25 cellular contexts compared by ENCODE assay signal in genomic region chr19:44765949-44766335, GRCh38. TPM values are rescaled to one million over a fixed set of nuclear protein-coding genes. Genes with fewer than 3 reads are reported as not detected.
DNase-seq lines count a peak whose midpoint lies in the region; ATAC-seq, FAIRE-seq and TF ChIP-seq lines count a peak whose summit lies in the region.
"Had no signal": no experiment of that assay in that cellular context is flagged by ENCODE, and none has a peak within 500 bp of the region (broad histone marks: within the 10 kb centered on the region; RNA-seq: fewer than 3 reads in every experiment).

No MANE protein-coding gene starts in this region.

- FAIRE-seq in K562 (lab: Jason Lieb, UNC) = no peak
- no peak for FAIRE-seq in small intestine (lab: Jason Lieb, UNC)
- FAIRE-seq: A204.1, GM12891, H1, HTR-8/SVneo had no signal

- H4K20me1 ChIP-seq in BLaER1 treated with 17β-estradiol and CSF1 and Interleukin-3, amounts not matched to agents 10 nM and 100 nM = peaks cover 0 to 8% (median 0%) of the 10 kb centered on the region in 11 experiments; a peak in 4 of 22 replicates
- H4K20me1 ChIP-seq in PC-9 (ENCODE audit: insufficient read depth) = no peaks in the 10 kb centered on the region
- H4K20me1 ChIP-seq in K562 (replicated peaks; ENCODE audit: control insufficient read depth, insufficient read depth, low read length) = no peaks in the 10 kb centered on the region

- H3K36me3 ChIP-seq in BLaER1 treated with 17β-estradiol and CSF1 and Interleukin-3, amounts not matched to agents 10 nM and 100 nM = peaks cover 0 to 22% (median 3%) of the 10 kb centered on the region in 11 experiments; a peak in 10 of 22 replicates
- H3K36me3 ChIP-seq in PC-9 (ENCODE audit: low read depth) (no peaks in the 10 kb centered on the region), K562 (ENCODE audit: control insufficient read depth, insufficient read depth, low read length) (no peaks in the 10 kb centered on the region), small intestine (ENCODE audit: control insufficient read depth in 2 of 2, insufficient read depth in 2 of 2, low read length in 2 of 2) (no peaks in the 10 kb centered on the region), H7 (replicated peaks; ENCODE audit: control insufficient read depth, insufficient read depth, low read length) (no peaks in the 10 kb centered on the region)

- CTCF ChIA-PET in PC-9 (lab: Charles Lee) (interaction anchor here (0.7 kb wide), 1 partner anchor 20 kb away, joined by 3 read pairs; no protein-coding TSS in a partner anchor), K562 (lab: Yijun Ruan, JAX; ENCODE audit: low intra/inter-chr PET ratio) (no interaction called here)

- no peak for TF ChIP-seq EP300 in K562 (IDR thresholded peaks at IDR 0.05; ENCODE audit: low read length)

- H3K36me3 Mint-ChIP-seq in activated naive CD4-positive, alpha-beta T cell treated with anti-CD3 and anti-CD28 coated beads, Interleukin-2, amount 50 U/mL, for 72 hours = peaks cover 0 to 7% of the 10 kb centered on the region in 2 donors
- H3K36me3 Mint-ChIP-seq: CD8-positive, alpha-beta T cell had no signal

- no peak for TF ChIP-seq CTCF in PC-9 (conservative IDR thresholded peaks at IDR 0.05)
- TF ChIP-seq CTCF in K562 (IDR thresholded peaks at IDR 0.05 in 2 of 3, conservative IDR thresholded peaks at IDR 0.05 in 1 of 3; ENCODE audit: insufficient read depth in 2 of 3, low read depth in 1 of 3, low read length in 3 of 3) = no peak

- no peak overlapping the region for H3K4me3 ChIP-seq in BLaER1 treated with 17β-estradiol and CSF1 and Interleukin-3, amounts not matched to agents 10 nM and 100 nM
- no peak overlapping the region for H3K4me3 ChIP-seq in PC-9
- no peak overlapping the region for H3K4me3 ChIP-seq in K562
- no peak overlapping the region for H3K4me3 ChIP-seq in small intestine (ENCODE audit: low read depth in 1 of 2, low read length in 2 of 2)
- H3K4me3 ChIP-seq in H7 (ENCODE audit: insufficient read depth, low read depth, low read length) = no peak overlapping the region

- H3F3A ChIP-seq in PC-9 (ENCODE audit: insufficient read depth, low read depth) = peaks cover 48% of the 10 kb centered on the region

- H3K27ac Mint-ChIP-seq in activated naive CD4-positive, alpha-beta T cell treated with anti-CD3 and anti-CD28 coated beads, Interleukin-2, amount 50 U/mL, for 72 hours = no peak overlapping the region
- H3K27ac Mint-ChIP-seq: CD8-positive, alpha-beta T cell had no signal

- no TSS peak for BruUV-seq in PC-9 (replicated peaks; lab: Mats Ljungman, UMichigan)
- BruUV-seq in K562 (replicated peaks; lab: Mats Ljungman, UMichigan) = no TSS peak

- no peak for ATAC-seq in K562
- no peak for ATAC-seq in activated naive CD4-positive, alpha-beta T cell treated with anti-CD3 and anti-CD28 coated beads, Interleukin-2, amount 50 U/mL, for 72 hours
- ATAC-seq: CD8-positive, alpha-beta T cell had no signal

- H3K9ac ChIP-seq in BLaER1 treated with 17β-estradiol and CSF1 and Interleukin-3, amounts not matched to agents 10 nM and 100 nM = peak overlapping the region in 3 of 11 experiments; percentile 11 to 52 (median 33); a peak in 2 of 22 replicates
- H3K9ac ChIP-seq in K562 (ENCODE audit: insufficient read depth in 1 of 2, low read depth in 2 of 2, low read length in 2 of 2) = no peak overlapping the region
- H3K9ac ChIP-seq: KMS-11, SK-N-SH had no signal

- H3K27ac ChIP-seq in BLaER1 treated with 17β-estradiol and CSF1 and Interleukin-3, amounts not matched to agents 10 nM and 100 nM = peak overlapping the region in 7 of 11 experiments; percentile 7 to 74 (median 59); a peak in 10 of 22 replicates
- H3K27ac ChIP-seq in PC-9 = 0 out of 2 replicates have a peak overlapping the region, but pooled peaks have one; percentile 31
- H3K27ac ChIP-seq in K562 (ENCODE audit: extremely low read depth, low read depth, low read length) = no peak overlapping the region
- peak overlapping the region; percentile 73 to 86 for H3K27ac ChIP-seq in small intestine (ENCODE audit: low read depth in 1 of 2, low read length in 1 of 2)
- H3K27ac ChIP-seq: KMS-11 had no signal

- no peaks in the 10 kb centered on the region for H3K9me1 ChIP-seq in K562 (ENCODE audit: control insufficient read depth, insufficient read depth, low read length)

- no peaks in the 10 kb centered on the region for H3K27me3 ChIP-seq in BLaER1 treated with 17β-estradiol and CSF1 and Interleukin-3, amounts not matched to agents 10 nM and 100 nM
- H3K27me3 ChIP-seq in PC-9 (ENCODE audit: insufficient read depth, low read depth) = no peaks in the 10 kb centered on the region
- H3K27me3 ChIP-seq in K562 (ENCODE audit: control insufficient read depth in 2 of 2, insufficient read depth in 2 of 2, low read length in 2 of 2) = no peaks in the 10 kb centered on the region
- no peaks in the 10 kb centered on the region for H3K27me3 ChIP-seq in small intestine (ENCODE audit: control insufficient read depth in 2 of 2, insufficient read depth in 2 of 2, low read length in 2 of 2)
- no peaks in the 10 kb centered on the region for H3K27me3 ChIP-seq in H7 (ENCODE audit: control insufficient read depth, insufficient read depth, low read length)

- TF ChIP-seq POLR2A in K562 (conservative IDR thresholded peaks at IDR 0.05) = no peak

- peak overlapping the region in 9 of 11 experiments; percentile 13 to 87 (median 63); a peak in 15 of 22 replicates for H3K4me2 ChIP-seq in BLaER1 treated with 17β-estradiol and CSF1 and Interleukin-3, amounts not matched to agents 10 nM and 100 nM
- H3K4me2 ChIP-seq in PC-9 (peak overlapping the region; percentile 29; the same call in 1 of the 2 replicates), K562 (ENCODE audit: insufficient read depth, low read length) (no peak overlapping the region)
- H3K4me2 ChIP-seq: KMS-11, SK-N-SH had no signal

- DNase-seq in PC-9 (no peak), K562 (ENCODE audit: extremely low read depth in 1 of 4, low spot score in 3 of 4) (no peak), small intestine (no peak), H7 (no peak), NCI-H1930 (lab: John Stamatoyannopoulos, UW) (no peak)
- no peak for DNase-seq in activated naive CD4-positive, alpha-beta T cell treated with anti-CD3 and anti-CD28 coated beads, Interleukin-2, amount 50 U/mL, for 72 hours (ENCODE audit: low spot score in 2 of 2)
- DNase-seq in stimulated activated CD4-positive, alpha-beta T cell treated with anti-CD3 and anti-CD28 coated beads, Interleukin-2, amount 100 ng/mL, for 24 hours = no peak
- DNase-seq: C1 segment of cervical spinal cord; Caco-2; CD8-positive, alpha-beta T cell; DMS79 treated with DMSO at 0.1 percent for 48 hours; MM.1S; NCI-H2029 treated with DMSO at 0.1 percent for 48 hours; NCI-H446 treated with DMSO at 0.1 percent for 48 hours; NCI-H526; NCI-H82; NK-92 treated with Interleukin-12 subunit alpha and Interleukin-12 subunit beta, amount 100 ng/mL, for 24 hours; SK-N-SH; SW 1271 had no signal

- H3K79me2 ChIP-seq in PC-9 (ENCODE audit: low read depth) (no peaks in the 10 kb centered on the region), K562 (ENCODE audit: control insufficient read depth, insufficient read depth, low read length) (no peaks in the 10 kb centered on the region)

- 33% methylated on average over 3 of the region's 3 CpGs for WGBS in K562 (ENCODE audit: insufficient coverage, low coverage, missing lambda C conversion rate)
- 69 to 88% (median 81%) methylated on average over 3 of the region's 3 CpGs for WGBS in small intestine, 3 donors

- H3K9me3 Mint-ChIP-seq in activated naive CD4-positive, alpha-beta T cell treated with anti-CD3 and anti-CD28 coated beads, Interleukin-2, amount 50 U/mL, for 72 hours = no peaks in the 10 kb centered on the region
- H3K9me3 Mint-ChIP-seq: CD8-positive, alpha-beta T cell had no signal

- H3K9me2 ChIP-seq in PC-9 (ENCODE audit: insufficient read depth) = no peaks in the 10 kb centered on the region
- H3K9me2 ChIP-seq: SK-N-SH had no signal

- TF ChIP-seq RAD21 in K562 (CRISPR knock-in tag; conservative IDR thresholded peaks at IDR 0.05 in 1 of 2, IDR thresholded peaks at IDR 0.05 in 1 of 2) = no peak

- H2AFZ ChIP-seq in PC-9 (no peak overlapping the region), K562 (ENCODE audit: low read depth, low read length) (no peak overlapping the region)

- in situ Hi-C loops in K562 (cut with MboI) = loop anchor here (5.0 kb wide), 1 partner anchor 44 kb away; no protein-coding TSS in a partner anchor

- peaks cover 52 to 97% (median 80%) of the 10 kb centered on the region in 10 experiments for H3K4me1 ChIP-seq in BLaER1 treated with 17β-estradiol and CSF1 and Interleukin-3, amounts not matched to agents 10 nM and 100 nM
- H3K4me1 ChIP-seq in PC-9 (replicated peaks; ENCODE audit: insufficient read depth) = peaks cover 26% of the 10 kb centered on the region
- peaks cover 2 to 10% of the 10 kb centered on the region in 2 experiments; a peak in 2 of 5 replicates for H3K4me1 ChIP-seq in K562 (replicated peaks in 1 of 2; ENCODE audit: control insufficient read depth in 2 of 2, insufficient read depth in 2 of 2, low read length in 2 of 2)
- H3K4me1 ChIP-seq in small intestine (ENCODE audit: control insufficient read depth in 2 of 2, insufficient read depth in 1 of 2, low read depth in 1 of 2, low read length in 1 of 2) = no peaks in the 10 kb centered on the region

- intact Hi-C loops in PC-9 (cut with micrococcal nuclease; ENCODE audit: unreplicated experiment) = no loop called here
- intact Hi-C loops in K562 (cut with micrococcal nuclease) = no loop called here

- POLR2A ChIA-PET in PC-9 (lab: Charles Lee; ENCODE audit: unreplicated experiment) (interaction anchor here (0.5 to 0.6 kb wide), 2 partner anchors 43 to 140 kb away, joined by 10 read pairs; partner anchors contain the start of gene APOE), K562 (lab: Yijun Ruan, JAX) (interaction anchor here (1.6 to 3.0 kb wide), 2 partner anchors 12 to 21 kb away, joined by 4 to 16 read pairs; no protein-coding TSS in a partner anchor)

- peaks cover 0 to 11% (median 4%) of the 10 kb centered on the region in 11 experiments; a peak in 8 of 22 replicates for H3K9me3 ChIP-seq in BLaER1 treated with 17β-estradiol and CSF1 and Interleukin-3, amounts not matched to agents 10 nM and 100 nM (replicated peaks in 1 of 11)
- H3K9me3 ChIP-seq in PC-9 (ENCODE audit: insufficient read depth, low read depth) (no peaks in the 10 kb centered on the region; the same call in 1 of the 2 replicates), K562 (replicated peaks; ENCODE audit: control insufficient read depth, insufficient read depth, low read depth, low read length) (no peaks in the 10 kb centered on the region), small intestine (ENCODE audit: control insufficient read depth, low read depth) (no peaks in the 10 kb centered on the region)
- H3K9me3 ChIP-seq: Caco-2, SK-N-SH had no signal

RNA-seq across cellular contexts. Expression of gene CBLC, which starts 11.7 kb away (rescaled TPM):
- total RNA-seq in PC-9 (2021) = 53.6 and 68.8 TPM in 2 replicates
- not detected in 2 replicates for total RNA-seq in K562 (2011; cell fraction: chromatin; rRNA removed; ENCODE audit: low replicate concordance)
- total RNA-seq in K562 (2011; cell fraction: nucleolus; rRNA removed) = not detected in 2 replicates
- not detected in 2 replicates for total RNA-seq in K562 (2011; cell fraction: nucleoplasm; rRNA removed)
- 0.09 TPM in 1 of 2 replicates, not detected in the other for total RNA-seq in K562 (2014; rRNA removed)
- not detected in 2 replicates for total RNA-seq in K562 (2014; rRNA removed; fragmentation: Illumina TruSeq; extraction: Trizol)
- not detected in 2 replicates for total RNA-seq in K562 (2015; rRNA removed; fragmentation: Illumina TruSeq; extraction: Trizol)
- not detected in 2 replicates for total RNA-seq in K562 (2021)
- polyA plus RNA-seq in K562 (2011; rRNA removed) = not detected in 2 replicates
- not detected in 2 replicates for polyA plus RNA-seq in K562 (2011; cell fraction: cytosol; rRNA removed)
- not detected in 2 replicates for polyA plus RNA-seq in K562 (2011; cell fraction: nucleus; rRNA removed)
- not detected in 2 replicates for polyA plus RNA-seq in K562 (2012)
- not detected in 2 replicates for polyA plus RNA-seq in K562 (2014; fragmentation: Illumina TruSeq; extraction: Trizol)
- polyA plus RNA-seq in K562 (2014; fragmentation: Nextera tagmentation; extraction: Ambion mirVana) = not detected
- polyA plus RNA-seq in K562 (2014; rRNA removed) = not detected in 2 replicates
- polyA minus RNA-seq in K562 (2011; rRNA and poly(A)+ RNA removed) = not detected in 2 replicates
- polyA minus RNA-seq in K562 (2011; cell fraction: cytosol; rRNA and poly(A)+ RNA removed) = not detected in 2 replicates
- not detected in 2 replicates for polyA minus RNA-seq in K562 (2011; cell fraction: nucleus; rRNA and poly(A)+ RNA removed)
- polyA plus RNA-seq in small intestine = 100 to 1,000 TPM in 2 of 3 donors, 10 to 100 TPM in 1; 67.6 to 162 (median 117) TPM
- not detected for total RNA-seq in activated naive CD4-positive, alpha-beta T cell treated with anti-CD3 and anti-CD28 coated beads, Interleukin-2, amount 50 U/mL, for 72 hours
- 15.3 and 16.3 TPM in 2 replicates for total RNA-seq in H7 (2014; rRNA removed; shearing (Covaris generic))
- total RNA-seq: CD8-positive, alpha-beta T cell had no signal
- polyA plus RNA-seq: SK-N-SH had no signal

RNA-seq across cellular contexts. Expression of gene BCL3, which starts 17.4 kb away (rescaled TPM):
- total RNA-seq in PC-9 (2021) (36.1 and 38.9 TPM in 2 replicates), K562 (2014; rRNA removed) (1.1 TPM in 2 replicates), K562 (2014; rRNA removed; fragmentation: Illumina TruSeq; extraction: Trizol) (0.07 TPM in 1 of 2 replicates, not detected in the other), K562 (2015; rRNA removed; fragmentation: Illumina TruSeq; extraction: Trizol) (0.33 and 0.72 TPM in 2 replicates), K562 (2021) (1.9 and 2.4 TPM in 2 replicates)
- total RNA-seq in K562 (2011; cell fraction: chromatin; rRNA removed; ENCODE audit: low replicate concordance) = 3.7 and 11.5 TPM in 2 replicates
- 6.4 and 6.8 TPM in 2 replicates for total RNA-seq in K562 (2011; cell fraction: nucleolus; rRNA removed)
- 2.5 and 7.1 TPM in 2 replicates for total RNA-seq in K562 (2011; cell fraction: nucleoplasm; rRNA removed)
- polyA plus RNA-seq in K562 (2011; rRNA removed) (0.28 and 1.2 TPM in 2 replicates), K562 (2014; fragmentation: Illumina TruSeq; extraction: Trizol) (0.67 and 0.93 TPM in 2 replicates), K562 (2014; fragmentation: Nextera tagmentation; extraction: Ambion mirVana) (under 1 TPM in 1 of 2 experiments, not detected in 1; 0.03 TPM), K562 (2014; rRNA removed) (0.97 and 2.4 TPM in 2 replicates), small intestine (100 to 1,000 TPM in 2 of 3 donors, 10 to 100 TPM in 1; 48.6 to 136 (median 106) TPM)
- 0.43 and 2.4 TPM in 2 replicates for polyA plus RNA-seq in K562 (2011; cell fraction: cytosol; rRNA removed)
- polyA plus RNA-seq in K562 (2011; cell fraction: nucleus; rRNA removed) = 5.5 and 6.5 TPM in 2 replicates
- 2.5 and 9.1 TPM in 2 replicates for polyA plus RNA-seq in K562 (2012)
- 0.21 TPM in 1 of 2 replicates, not detected in the other for polyA minus RNA-seq in K562 (2011; rRNA and poly(A)+ RNA removed)
- 2.5 TPM in 2 replicates for polyA minus RNA-seq in K562 (2011; cell fraction: cytosol; rRNA and poly(A)+ RNA removed)
- 0.78 and 2.3 TPM in 2 replicates for polyA minus RNA-seq in K562 (2011; cell fraction: nucleus; rRNA and poly(A)+ RNA removed)
- total RNA-seq in activated naive CD4-positive, alpha-beta T cell treated with anti-CD3 and anti-CD28 coated beads, Interleukin-2, amount 50 U/mL, for 72 hours = 100 to 1,000 TPM in 1 of 2 donors, 10 to 100 TPM in 1; 83.8 to 124 TPM
- total RNA-seq in H7 (2014; rRNA removed; shearing (Covaris generic)) = 7.3 and 8.3 TPM in 2 replicates

RNA-seq across cellular contexts. Expression of gene BCAM, which starts 43.0 kb away (rescaled TPM):
- total RNA-seq in PC-9 (2021) = 146 and 199 TPM in 2 replicates
- 3.4 and 9.2 TPM in 2 replicates for total RNA-seq in K562 (2011; cell fraction: chromatin; rRNA removed; ENCODE audit: low replicate concordance)
- total RNA-seq in K562 (2011; cell fraction: nucleolus; rRNA removed) = 3.7 and 5.5 TPM in 2 replicates
- 3.0 and 4.9 TPM in 2 replicates for total RNA-seq in K562 (2011; cell fraction: nucleoplasm; rRNA removed)
- 0.14 and 0.41 TPM in 2 replicates for total RNA-seq in K562 (2014; rRNA removed)
- total RNA-seq in K562 (2014; rRNA removed; fragmentation: Illumina TruSeq; extraction: Trizol) = 0.06 and 0.07 TPM in 2 replicates
- total RNA-seq in K562 (2015; rRNA removed; fragmentation: Illumina TruSeq; extraction: Trizol) = 0.33 and 0.38 TPM in 2 replicates
- 1.3 and 1.9 TPM in 2 replicates for total RNA-seq in K562 (2021)
- polyA plus RNA-seq in K562 (2011; rRNA removed) = 0.18 and 1.5 TPM in 2 replicates
- polyA plus RNA-seq in K562 (2011; cell fraction: cytosol; rRNA removed) = 0.31 and 0.64 TPM in 2 replicates
- polyA plus RNA-seq in K562 (2011; cell fraction: nucleus; rRNA removed) = 4.7 and 6.3 TPM in 2 replicates
- 1.6 and 3.8 TPM in 2 replicates for polyA plus RNA-seq in K562 (2012)
- 0.45 and 0.47 TPM in 2 replicates for polyA plus RNA-seq in K562 (2014; fragmentation: Illumina TruSeq; extraction: Trizol)
- not detected for polyA plus RNA-seq in K562 (2014; fragmentation: Nextera tagmentation; extraction: Ambion mirVana)
- 0.76 and 1.1 TPM in 2 replicates for polyA plus RNA-seq in K562 (2014; rRNA removed)
- 0.56 and 0.72 TPM in 2 replicates for polyA minus RNA-seq in K562 (2011; rRNA and poly(A)+ RNA removed)
- 2.5 and 2.6 TPM in 2 replicates for polyA minus RNA-seq in K562 (2011; cell fraction: cytosol; rRNA and poly(A)+ RNA removed)
- polyA minus RNA-seq in K562 (2011; cell fraction: nucleus; rRNA and poly(A)+ RNA removed) = 0.94 and 1.2 TPM in 2 replicates
- polyA plus RNA-seq in small intestine = 10 to 100 TPM in 1 of 3 donors, 1 to 10 TPM in 2; 2.9 to 32.6 (median 4.3) TPM
- under 1 TPM in 1 of 2 donors, not detected in 1; 0.31 TPM for total RNA-seq in activated naive CD4-positive, alpha-beta T cell treated with anti-CD3 and anti-CD28 coated beads, Interleukin-2, amount 50 U/mL, for 72 hours
- 23.9 and 24.2 TPM in 2 replicates for total RNA-seq in H7 (2014; rRNA removed; shearing (Covaris generic))
- total RNA-seq: CD8-positive, alpha-beta T cell had no signal

Comparison
In these comparisons a context has a peak if more than half of its experiments do, and no peak if none do; other contexts are left out.
1. RNA of gene CBLC, which starts 11.7 kb away (total RNA-seq): 53.6 to 68.8 TPM in PC-9 and 15.3 to 16.3 TPM in H7; not detected in activated naive CD4-positive, alpha-beta T cell treated with anti-CD3 and anti-CD28 coated beads, Interleukin-2, amount 50 U/mL, for 72 hours and 0.09 TPM in K562; every median in the first group is over 10 times any median in the second.